ENCODE assay signal across 23 cellular contexts in the genomic region with DNA sequence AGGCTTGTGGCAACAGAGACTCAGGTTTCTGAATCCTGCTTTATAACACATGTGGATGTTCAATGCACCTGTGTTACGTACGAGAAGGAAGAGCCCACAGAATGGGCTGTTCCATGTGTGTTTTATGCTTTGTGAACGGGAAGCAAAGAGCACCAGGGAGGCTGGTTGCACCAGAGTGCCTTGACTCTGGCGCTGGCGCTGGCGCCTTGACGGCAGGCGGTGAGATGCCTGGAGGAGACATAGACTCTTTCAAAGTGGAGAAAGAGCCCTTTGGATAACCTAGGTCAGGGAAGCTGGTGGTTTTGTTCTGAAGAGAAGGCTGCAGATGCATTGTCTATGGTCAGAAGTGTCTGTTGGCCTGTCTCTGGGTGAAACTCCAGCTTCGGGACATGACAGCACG.
"Had no signal": no experiment of that assay in that cellular context is flagged by ENCODE, and none has a peak within 500 bp of the region (broad histone marks: within the 10 kb centered on the region; RNA-seq: fewer than 3 reads in every experiment).

No MANE protein-coding gene starts in this region.

- DNase-seq: activated CD4-positive, alpha-beta memory T cell treated with anti-CD3 and anti-CD28 coated beads, Interleukin-2, amount 10 ng/mL, durations not matched to agents 7 days and 5 days; activated CD4-positive, alpha-beta T cell treated with anti-CD3 and anti-CD28 coated beads for 4 hours; activated gamma-delta T cell treated with Interleukin-2 at 50 U/mL for 16 hours; activated naive CD4-positive, alpha-beta T cell treated with anti-CD3 and anti-CD28 coated beads, Interleukin-2, amount 50 U/mL, for 16 hours; activated T-cell treated with anti-CD3 and anti-CD28 coated beads, Interleukin-2, amount 50 U/mL, for 4 hours; amniotic stem cell; central memory CD4-positive, alpha-beta T cell; heart left ventricle; left lung; lower lobe of right lung; ovary; right lobe of liver; stimulated activated CD4-positive, alpha-beta T cell treated with anti-CD3 and anti-CD28 coated beads, Interleukin-12 subunit alpha, Interleukin-12 subunit beta, amount 100 ng/mL, for 4 hours; stimulated activated CD4-positive, alpha-beta T cell treated with anti-CD3 and anti-CD28 coated beads, Interleukin-4, amount 100 ng/mL, for 24 hours had no signal

- H3K36me3 ChIP-seq: breast epithelium, heart left ventricle, left lung, lower lobe of right lung, ovary, right lobe of liver, tibial nerve had no signal

- H3K27me3 Mint-ChIP-seq: activated CD4-positive, alpha-beta memory T cell treated with anti-CD3 and anti-CD28 coated beads, Interleukin-2, amount 10 ng/mL, durations not matched to agents 7 days and 5 days; stimulated activated naive CD8-positive, alpha-beta T cell treated with anti-CD3 and anti-CD28 coated beads, Interleukin-15, Interleukin-2, amounts not matched to agents 100 ng/mL and 50 ng/mL, for 24 hours had no signal

- H3K36me3 Mint-ChIP-seq: natural killer cell treated with Interleukin-12 subunit alpha and Interleukin-12 subunit beta and Interleukin-15 and Interleukin-18, amount 100 ng/mL, for 72 hours; stimulated activated effector memory CD8-positive, alpha-beta T cell treated with anti-CD3 and anti-CD28 coated beads, Interleukin-12 subunit alpha, Interleukin-12 subunit beta, amount 100 ng/mL, for 72 hours had no signal

- H3K9me3 ChIP-seq: breast epithelium, heart left ventricle, left lung, lower lobe of right lung, ovary, right lobe of liver, tibial nerve had no signal

- H3K4me1 Mint-ChIP-seq: activated CD4-positive, alpha-beta memory T cell treated with anti-CD3 and anti-CD28 coated beads, Interleukin-2, amount 10 ng/mL, durations not matched to agents 7 days and 5 days; activated T-helper 17 cell treated with anti-CD3 and anti-CD28 coated beads, Interleukin-2, amount 50 U/mL, for 72 hours; stimulated activated effector memory CD8-positive, alpha-beta T cell treated with anti-CD3 and anti-CD28 coated beads, Interleukin-12 subunit alpha, Interleukin-12 subunit beta, amount 100 ng/mL, for 72 hours had no signal

- H3K9me3 Mint-ChIP-seq: activated CD4-positive, alpha-beta memory T cell treated with anti-CD3 and anti-CD28 coated beads, Interleukin-2, amount 10 ng/mL, durations not matched to agents 7 days and 5 days; activated T-cell treated with anti-CD3 and anti-CD28 coated beads, Interleukin-2, amount 50 U/mL, for 4 hours; activated T-helper 17 cell treated with anti-CD3 and anti-CD28 coated beads, Interleukin-2, amount 50 U/mL, for 72 hours; natural killer cell treated with Interleukin-12 subunit alpha and Interleukin-12 subunit beta and Interleukin-15 and Interleukin-18, amount 100 ng/mL, for 72 hours; stimulated activated effector memory CD8-positive, alpha-beta T cell treated with anti-CD3 and anti-CD28 coated beads, Interleukin-12 subunit alpha, Interleukin-12 subunit beta, amount 100 ng/mL, for 72 hours; stimulated activated naive CD8-positive, alpha-beta T cell treated with anti-CD3 and anti-CD28 coated beads, Interleukin-15, Interleukin-2, amounts not matched to agents 100 ng/mL and 50 ng/mL, for 24 hours had no signal

- H3K4me3 ChIP-seq: breast epithelium, heart left ventricle, left lung, lower lobe of right lung, ovary, right lobe of liver, tibial nerve had no signal

- ATAC-seq: activated T-cell treated with anti-CD3 and anti-CD28 coated beads, Interleukin-2, amount 50 U/mL, for 4 hours; activated T-helper 17 cell treated with anti-CD3 and anti-CD28 coated beads, Interleukin-2, amount 50 U/mL, for 72 hours; heart left ventricle; left lung; lower lobe of right lung; natural killer cell treated with Interleukin-12 subunit alpha and Interleukin-12 subunit beta and Interleukin-15 and Interleukin-18, amount 100 ng/mL, for 72 hours; right lobe of liver; stimulated activated effector memory CD8-positive, alpha-beta T cell treated with anti-CD3 and anti-CD28 coated beads, Interleukin-12 subunit alpha, Interleukin-12 subunit beta, amount 100 ng/mL, for 72 hours had no signal

- H3K27me3 ChIP-seq: breast epithelium, foreskin keratinocyte, heart left ventricle, left lung, ovary, right lobe of liver, tibial nerve had no signal

- H3K4me3 Mint-ChIP-seq: activated CD4-positive, alpha-beta memory T cell treated with anti-CD3 and anti-CD28 coated beads, Interleukin-2, amount 10 ng/mL, durations not matched to agents 7 days and 5 days; activated T-cell treated with anti-CD3 and anti-CD28 coated beads, Interleukin-2, amount 50 U/mL, for 4 hours; activated T-helper 17 cell treated with anti-CD3 and anti-CD28 coated beads, Interleukin-2, amount 50 U/mL, for 72 hours; natural killer cell treated with Interleukin-12 subunit alpha and Interleukin-12 subunit beta and Interleukin-15 and Interleukin-18, amount 100 ng/mL, for 72 hours; stimulated activated effector memory CD8-positive, alpha-beta T cell treated with anti-CD3 and anti-CD28 coated beads, Interleukin-12 subunit alpha, Interleukin-12 subunit beta, amount 100 ng/mL, for 72 hours; stimulated activated naive CD8-positive, alpha-beta T cell treated with anti-CD3 and anti-CD28 coated beads, Interleukin-15, Interleukin-2, amounts not matched to agents 100 ng/mL and 50 ng/mL, for 24 hours had no signal

- H3K27ac ChIP-seq: breast epithelium, heart left ventricle, left lung, lower lobe of right lung, ovary, right lobe of liver, tibial nerve, VCaP had no signal

- H3K4me1 ChIP-seq: breast epithelium, foreskin keratinocyte, right lobe of liver had no signal

- H3K27ac Mint-ChIP-seq: activated CD4-positive, alpha-beta memory T cell treated with anti-CD3 and anti-CD28 coated beads, Interleukin-2, amount 10 ng/mL, durations not matched to agents 7 days and 5 days; activated T-helper 17 cell treated with anti-CD3 and anti-CD28 coated beads, Interleukin-2, amount 50 U/mL, for 72 hours; natural killer cell treated with Interleukin-12 subunit alpha and Interleukin-12 subunit beta and Interleukin-15 and Interleukin-18, amount 100 ng/mL, for 72 hours; progenitor cell of endocrine pancreas; stimulated activated effector memory CD8-positive, alpha-beta T cell treated with anti-CD3 and anti-CD28 coated beads, Interleukin-12 subunit alpha, Interleukin-12 subunit beta, amount 100 ng/mL, for 72 hours; stimulated activated naive CD8-positive, alpha-beta T cell treated with anti-CD3 and anti-CD28 coated beads, Interleukin-15, Interleukin-2, amounts not matched to agents 100 ng/mL and 50 ng/mL, for 24 hours had no signal
